35 cellular contexts compared by ENCODE assay signal in genomic region chr21:16695074-16695473, GRCh38.
"Had no signal": no experiment of that assay in that cellular context is flagged by ENCODE, and none has a peak within 500 bp of the region (broad histone marks: within the 10 kb centered on the region; RNA-seq: fewer than 3 reads in every experiment).

No MANE protein-coding gene starts in this region.

- H3K4me3 ChIP-seq: MG63 had no signal

- H3K9me3 ChIP-seq: MG63 had no signal

- DNase-seq: Karpas-422, Kasumi-1, MG63, MM.1S, MV-4-11, NCI-H1048, NCI-H1092, NCI-H1092 treated with DMSO at 0.1 percent for 48 hours, NCI-H1105, NCI-H1105 treated with DMSO at 0.1 percent for 48 hours, NCI-H1417, NCI-H1417 treated with DMSO at 0.1 percent for 48 hours, NCI-H1436, NCI-H1436 treated with DMSO at 0.1 percent for 48 hours, NCI-H1694, NCI-H1694 treated with DMSO at 0.1 percent for 48 hours, NCI-H187, NCI-H187 treated with DMSO at 0.1 percent for 48 hours, NCI-H1930, NCI-H2029, NCI-H2029 treated with DMSO at 0.1 percent for 48 hours, NCI-H2081, NCI-H2081 treated with DMSO at 0.1 percent for 48 hours, NCI-H2107, NCI-H2171, NCI-H2171 treated with DMSO at 0.1 percent for 48 hours, NCI-H2227 treated with DMSO at 0.1 percent for 48 hours, NCI-H226, NCI-H345, NCI-H446, NCI-H446 treated with DMSO at 0.1 percent for 48 hours, NCI-H510A, NCI-H510A treated with DMSO at 0.1 percent for 48 hours, NCI-H524, NCI-H524 treated with DMSO at 0.1 percent for 48 hours had no signal

- H3K27me3 ChIP-seq: MG63 had no signal

- H3K36me3 ChIP-seq: MG63 had no signal
